Comparison of ENCODE assay signal across 19 cellular contexts in the genomic region with DNA sequence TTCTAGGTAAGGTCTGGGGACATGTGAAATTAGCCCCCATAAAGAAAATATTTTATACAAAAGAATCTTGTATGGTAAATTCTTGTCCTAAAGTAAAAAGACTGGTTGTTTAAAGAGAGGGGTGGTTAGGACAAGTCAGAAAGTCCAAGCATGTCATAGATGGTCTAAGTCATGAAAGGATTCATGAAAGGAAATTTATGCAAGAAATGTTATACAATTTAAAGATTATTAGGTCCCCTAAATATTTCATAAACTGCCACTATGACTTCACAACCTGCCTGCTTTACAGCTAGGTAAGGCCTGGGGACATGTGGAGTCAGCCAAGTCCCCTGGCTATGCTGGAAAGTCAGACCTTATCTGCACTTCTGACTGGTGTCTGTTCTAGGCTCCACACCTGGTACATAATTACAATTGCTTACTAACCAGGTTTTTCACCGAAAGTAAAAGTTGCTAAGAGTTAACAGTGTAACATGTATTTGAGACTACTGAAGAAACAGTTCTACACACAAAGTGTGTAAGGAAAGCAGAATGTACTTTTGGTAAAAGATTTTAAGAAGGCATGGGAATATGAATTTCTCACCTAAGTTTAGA. TPM values are rescaled to one million over a fixed set of nuclear protein-coding genes. Genes with fewer than 3 reads are reported as not detected.
A peak's percentile ranks its signal among the peaks of the same experiment; 100 is the strongest.
DNase-seq lines count a peak whose midpoint lies in the region; ATAC-seq and TF ChIP-seq lines count a peak whose summit lies in the region.
"Had no signal": no experiment of that assay in that cellular context is flagged by ENCODE, and none has a peak within 500 bp of the region (broad histone marks: within the 10 kb centered on the region; RNA-seq: fewer than 3 reads in every experiment).

No MANE protein-coding gene starts in this region.

- no peak overlapping the region for H4K8ac ChIP-seq in mesendoderm (ENCODE audit: low read depth, low read length)

- H3K4me1 ChIP-seq in KMS-11 (ENCODE audit: low read depth, poor library complexity, severe bottlenecking) (peaks cover 96% of the 10 kb centered on the region), mesendoderm (ENCODE audit: control insufficient read depth, low read depth, low read length) (no peaks in the 10 kb centered on the region), Peyer's patch (peaks cover 0 to 5% (median 0%) of the 10 kb centered on the region in 4 donors)
- H3K4me1 ChIP-seq: HAP-1 had no signal

- H3K4ac ChIP-seq in mesendoderm (ENCODE audit: low read depth, low read length): no peak overlapping the region

- H3K4me3 ChIP-seq in KMS-11 (IDR thresholded peaks at IDR 0.05; ENCODE audit: insufficient read depth, low read depth, low read length): no peak overlapping the region
- H3K4me3 ChIP-seq in mesendoderm (ENCODE audit: low read length): peak overlapping the region; percentile 19
- H3K4me3 ChIP-seq in Peyer's patch: no peak overlapping the region
- H3K4me3 ChIP-seq: HAP-1, spleen, transverse colon had no signal

- H3K36me3 ChIP-seq in KMS-11 (ENCODE audit: insufficient read depth) (no peaks in the 10 kb centered on the region), mesendoderm (ENCODE audit: control insufficient read depth, insufficient read depth, low read length) (no peaks in the 10 kb centered on the region), Peyer's patch (no peaks in the 10 kb centered on the region)
- H3K36me3 ChIP-seq: HAP-1, transverse colon had no signal

- H3K36me3 Mint-ChIP-seq in activated naive CD8-positive, alpha-beta T cell: peaks cover 18% of the 10 kb centered on the region
- peaks cover 66% of the 10 kb centered on the region for H3K36me3 Mint-ChIP-seq in activated naive CD8-positive, alpha-beta T cell treated with anti-CD3 and anti-CD28 coated beads, Interleukin-2, amount 50 U/mL, for 24 hours (ENCODE audit: low read depth)

- H3K4me2 ChIP-seq in KMS-11: peak overlapping the region; percentile 79
- H3K4me2 ChIP-seq in mesendoderm (ENCODE audit: low read length): no peak overlapping the region

- H4K5ac ChIP-seq in mesendoderm (ENCODE audit: low read length): no peak overlapping the region

- H3K27me3 Mint-ChIP-seq in activated naive CD8-positive, alpha-beta T cell: no peaks in the 10 kb centered on the region
- H3K27me3 Mint-ChIP-seq in activated naive CD8-positive, alpha-beta T cell treated with anti-CD3 and anti-CD28 coated beads, Interleukin-2, amount 50 U/mL, for 24 hours: no peaks in the 10 kb centered on the region
- H3K27me3 Mint-ChIP-seq: CD4-positive, alpha-beta T cell; dendritic cell treated with granulocyte-macrophage colony-stimulating factor and Interleukin-4, amounts not matched to agents 40 ng/mL and 50 ng/mL, for 4 days; stimulated activated naive CD8-positive, alpha-beta T cell treated with anti-CD3 and anti-CD28 coated beads, Interleukin-15, amount 100 ng/mL, for 72 hours had no signal

- TF ChIP-seq POLR2A in Peyer's patch (IDR thresholded peaks at IDR 0.05): no peak

- no peak overlapping the region for H3K56ac ChIP-seq in mesendoderm (ENCODE audit: low read length)

- no peak overlapping the region for H2BK120ac ChIP-seq in mesendoderm (ENCODE audit: low read depth, low read length)

- H3K27ac ChIP-seq in KMS-11 (peak overlapping the region; percentile 66), mesendoderm (ENCODE audit: low read depth, low read length) (no peak overlapping the region), Peyer's patch (no peak overlapping the region)
- H3K27ac ChIP-seq: spleen, transverse colon had no signal

- H2BK15ac ChIP-seq in mesendoderm (replicated peaks; ENCODE audit: low read depth): no peak overlapping the region

- no peak overlapping the region for H2BK5ac ChIP-seq in mesendoderm (ENCODE audit: low read length)

- no peak overlapping the region for H3K18ac ChIP-seq in mesendoderm (ENCODE audit: low read length)

- no peak for ATAC-seq in activated naive CD8-positive, alpha-beta T cell treated with anti-CD3 and anti-CD28 coated beads, Interleukin-2, amount 50 U/mL, for 24 hours
- no peak for ATAC-seq in omental fat pad (ENCODE audit: low FRiP score)
- ATAC-seq: stimulated activated naive CD8-positive, alpha-beta T cell treated with anti-CD3 and anti-CD28 coated beads, Interleukin-15, amount 100 ng/mL, for 72 hours had no signal

- peaks cover 55% of the 10 kb centered on the region for H3K4me1 Mint-ChIP-seq in activated naive CD8-positive, alpha-beta T cell (ENCODE audit: low read depth)
- peaks cover 64% of the 10 kb centered on the region for H3K4me1 Mint-ChIP-seq in activated naive CD8-positive, alpha-beta T cell treated with anti-CD3 and anti-CD28 coated beads, Interleukin-2, amount 50 U/mL, for 24 hours

- peaks cover 29% of the 10 kb centered on the region for H3K79me1 ChIP-seq in mesendoderm (ENCODE audit: low read length)

- H3K23ac ChIP-seq in mesendoderm (ENCODE audit: low read length): no peak overlapping the region

- H3K27ac Mint-ChIP-seq in activated naive CD8-positive, alpha-beta T cell: peak overlapping the region; percentile 42
- no peak overlapping the region for H3K27ac Mint-ChIP-seq in activated naive CD8-positive, alpha-beta T cell treated with anti-CD3 and anti-CD28 coated beads, Interleukin-2, amount 50 U/mL, for 24 hours
- H3K27ac Mint-ChIP-seq: CD4-positive, alpha-beta T cell; dendritic cell treated with granulocyte-macrophage colony-stimulating factor and Interleukin-4, amounts not matched to agents 40 ng/mL and 50 ng/mL, for 4 days; stimulated activated naive CD8-positive, alpha-beta T cell treated with anti-CD3 and anti-CD28 coated beads, Interleukin-15, amount 100 ng/mL, for 72 hours had no signal

- no peak for TF ChIP-seq CTCF in KMS-11 (conservative IDR thresholded peaks at IDR 0.05; ENCODE audit: low read depth, low read length)
- no peak for TF ChIP-seq CTCF in Peyer's patch (IDR thresholded peaks at IDR 0.05)
- no peak for TF ChIP-seq CTCF in omental fat pad (IDR thresholded peaks at IDR 0.05)

- no CpG with 5 or more reads among the region's 1 CpG for WGBS in mesendoderm (ENCODE audit: extremely low coverage, insufficient coverage, low lambda C conversion rate)

- H2AK5ac ChIP-seq in mesendoderm (ENCODE audit: low read length): no peak overlapping the region

- H3K27me3 ChIP-seq in KMS-11 (ENCODE audit: insufficient read depth, low read depth) (no peaks in the 10 kb centered on the region), mesendoderm (ENCODE audit: insufficient read depth, low read length, poor library complexity) (peaks cover 2% of the 10 kb centered on the region), Peyer's patch (no peaks in the 10 kb centered on the region)
- H3K27me3 ChIP-seq: spleen, transverse colon had no signal

- H3K9ac ChIP-seq in KMS-11 (peak overlapping the region; percentile 17; the same call in 1 of the 2 replicates), mesendoderm (ENCODE audit: low read length) (no peak overlapping the region)

- H4K20me1 ChIP-seq in KMS-11 (ENCODE audit: insufficient read depth): peaks cover 15% of the 10 kb centered on the region

- no peak for DNase-seq in activated naive CD8-positive, alpha-beta T cell treated with anti-CD3 and anti-CD28 coated beads, Interleukin-2, amount 50 U/mL, for 24 hours
- DNase-seq in RPMI8226 (peak; percentile 16), mesendoderm (peak; percentile 72), Peyer's patch (no peak), omental fat pad (ENCODE audit: low spot score) (no peak)
- DNase-seq: CD4-positive, alpha-beta T cell; DMS79; NCI-H1694; NCI-H446 treated with DMSO at 0.1 percent for 48 hours; nucleus accumbens; Right ventricle myocardium superior; spleen; stimulated activated CD4-positive, alpha-beta T cell treated with anti-CD3 and anti-CD28 coated beads, Interleukin-4, amount 100 ng/mL, for 24 hours; stimulated activated naive CD8-positive, alpha-beta T cell treated with anti-CD3 and anti-CD28 coated beads, Interleukin-15, amount 100 ng/mL, for 72 hours; transverse colon had no signal

- peaks cover 11% of the 10 kb centered on the region for H3K9me3 Mint-ChIP-seq in activated naive CD8-positive, alpha-beta T cell (ENCODE audit: low read depth)
- H3K9me3 Mint-ChIP-seq in activated naive CD8-positive, alpha-beta T cell treated with anti-CD3 and anti-CD28 coated beads, Interleukin-2, amount 50 U/mL, for 24 hours: peaks cover 21% of the 10 kb centered on the region

- H3K9me3 ChIP-seq in Peyer's patch: peaks cover 0 to 3% (median 0%) of the 10 kb centered on the region in 4 donors

- no peak overlapping the region for H2AFZ ChIP-seq in KMS-11 (ENCODE audit: low read depth)

- H3K79me2 ChIP-seq in KMS-11 (ENCODE audit: insufficient read depth, low read depth): peaks cover 100% of the 10 kb centered on the region
- H3K79me2 ChIP-seq in mesendoderm (ENCODE audit: control insufficient read depth, insufficient read depth, low read length): peaks cover 56% of the 10 kb centered on the region

- no peak overlapping the region for H3K4me3 Mint-ChIP-seq in activated naive CD8-positive, alpha-beta T cell
- H3K4me3 Mint-ChIP-seq in activated naive CD8-positive, alpha-beta T cell treated with anti-CD3 and anti-CD28 coated beads, Interleukin-2, amount 50 U/mL, for 24 hours: no peak overlapping the region
- H3K4me3 Mint-ChIP-seq: CD4-positive, alpha-beta T cell; dendritic cell treated with granulocyte-macrophage colony-stimulating factor and Interleukin-4, amounts not matched to agents 40 ng/mL and 50 ng/mL, for 4 days; stimulated activated naive CD8-positive, alpha-beta T cell treated with anti-CD3 and anti-CD28 coated beads, Interleukin-15, amount 100 ng/mL, for 72 hours had no signal

RNA-seq across cellular contexts. Expression of gene N4BP1, which starts 17.0 kb away (rescaled TPM):
- 24.9 TPM for polyA plus RNA-seq in mesendoderm (2013, experiment 1 of 2)
- polyA plus RNA-seq in mesendoderm (2013, experiment 2 of 2): 27.1 TPM
- 10 to 100 TPM; 31.5 to 42.4 (median 36.8) TPM for total RNA-seq in Peyer's patch
- total RNA-seq in omental fat pad: 10 to 100 TPM; 19.8 to 44.8 (median 28.2) TPM

Comparison
In these comparisons a context has a peak if more than half of its experiments do, and no peak if none do; other contexts are left out.
1. DNase-seq: peak in RPMI8226 (single experiment) and mesendoderm (single experiment); none in activated naive CD8-positive, alpha-beta T cell treated with anti-CD3 and anti-CD28 coated beads, Interleukin-2, amount 50 U/mL, for 24 hours (single experiment), Peyer's patch (0 of 3) and omental fat pad (single experiment).